Comparison of ENCODE assay signal across 1 cellular context in genomic region chr19:10282043-10282442, GRCh38.
TF ChIP-seq lines count a peak whose summit lies in the region.

No MANE protein-coding gene starts in this region.

TF ChIP-seq in GM12878, 131 proteins besides CTCF, POLR2A, EP300 and RAD21:
- TF ChIP-seq ZNF24 (IDR thresholded peaks at IDR 0.05): peak; percentile 74
